25 cellular contexts compared by ENCODE assay signal in genomic region chr7:97342512-97342911, GRCh38.
DNase-seq lines count a peak whose midpoint lies in the region; ATAC-seq and TF ChIP-seq lines count a peak whose summit lies in the region.
"Had no signal": no experiment of that assay in that cellular context is flagged by ENCODE, and none has a peak within 500 bp of the region (broad histone marks: within the 10 kb centered on the region; RNA-seq: fewer than 3 reads in every experiment).

No MANE protein-coding gene starts in this region.

- POLR2A ChIA-PET in HEK293 (lab: Yijun Ruan, JAX): no interaction called here

- CTCF ChIA-PET in HEK293 (lab: Yijun Ruan, JAX): interaction anchor here (0.6 kb wide), 1 partner anchor 163 kb away, joined by 3 read pairs; no protein-coding TSS in a partner anchor

- in situ Hi-C loops in Caki2 (cut with HindIII; ENCODE audit: low pct_unique_long_range_greater_than_20kb, low sequenced_read_pairs): no loop called here

- H3K27me3 ChIP-seq in hepatocyte (peaks cover 5% of the 10 kb centered on the region), esophagus squamous epithelium (no peaks in the 10 kb centered on the region)
- H3K27me3 ChIP-seq: neural progenitor cell, right lobe of liver, thyroid gland had no signal

- H2AFZ ChIP-seq in hepatocyte: no peak overlapping the region
- H2AFZ ChIP-seq: neural progenitor cell had no signal

- no peak for TF ChIP-seq POLR2A in esophagus squamous epithelium (IDR thresholded peaks at IDR 0.05)

- intact Hi-C loops in esophagus squamous epithelium (cut with DNase I): no loop called here

- no peaks in the 10 kb centered on the region for H3K36me3 ChIP-seq in HEK293 (ENCODE audit: control insufficient read depth in 2 of 2, insufficient read depth in 1 of 2, low read length in 2 of 2)
- H3K36me3 ChIP-seq in hepatocyte (replicated peaks; ENCODE audit: insufficient read depth, low read depth): no peaks in the 10 kb centered on the region
- H3K36me3 ChIP-seq in esophagus squamous epithelium: no peaks in the 10 kb centered on the region
- H3K36me3 ChIP-seq: neural progenitor cell, right lobe of liver, thyroid gland had no signal

- 47% methylated on average over 3 of the region's 3 CpGs for WGBS in hepatocyte (ENCODE audit: low lambda C conversion rate, missing lambda C conversion rate)
- 20 to 28% methylated on average over 3 of the region's 3 CpGs for WGBS in esophagus squamous epithelium, 2 donors

- no peaks in the 10 kb centered on the region for H3K9me2 ChIP-seq in hepatocyte (replicated peaks; ENCODE audit: insufficient read depth)

- TF ChIP-seq CTCF in HEK293 (tag by site-specific recombination; IDR thresholded peaks at IDR 0.05) (no peak), hepatocyte (IDR thresholded peaks at IDR 0.05; ENCODE audit: poor library complexity) (no peak), esophagus squamous epithelium (IDR thresholded peaks at IDR 0.05) (no peak)

- DNase-seq in Caki2 (ENCODE audit: low read depth): peak; percentile 27
- DNase-seq in NCI-H345 (lab: John Stamatoyannopoulos, UW): peak; percentile 67
- peak; percentile 28 for DNase-seq in hepatocyte (ENCODE audit: low spot score)
- DNase-seq in esophagus squamous epithelium (lab: John Stamatoyannopoulos, UW): no peak
- no peak for DNase-seq in HCEC 1CT
- DNase-seq: activated B cell treated with CpG ODN at 0.5 μM for 24 hours; activated CD4-positive, alpha-beta T cell treated with anti-CD3 and anti-CD28 coated beads, Interleukin-2, amount 50 U/mL, for 48 hours; activated CD8-positive, alpha-beta memory T cell treated with anti-CD3 and anti-CD28 coated beads, Interleukin-2, amount 50 U/mL, for 4 hours; activated naive CD8-positive, alpha-beta T cell treated with anti-CD3 and anti-CD28 coated beads, Interleukin-2, amount 10 ng/mL, durations not matched to agents 7 days and 5 days; C1 segment of cervical spinal cord; caudate nucleus; dermis blood vessel endothelial cell; IMR-90; MM.1S; NCI-H2107; NCI-H526; posterior cingulate gyrus; right lobe of liver; stimulated activated naive CD4-positive, alpha-beta T cell treated with Interleukin-2 at 50 U/mL for 16 hours; thyroid gland had no signal

- H3K79me2 ChIP-seq in hepatocyte: no peaks in the 10 kb centered on the region

- no peaks in the 10 kb centered on the region for H4K20me1 ChIP-seq in hepatocyte (ENCODE audit: insufficient read depth, poor library complexity, severe bottlenecking)

- peaks cover 10% of the 10 kb centered on the region; the same call in 1 of the 2 replicates for H3K4me1 ChIP-seq in HEK293 (ENCODE audit: control insufficient read depth, insufficient read depth, low read length)
- H3K4me1 ChIP-seq in hepatocyte (ENCODE audit: insufficient read depth): no peaks in the 10 kb centered on the region
- H3K4me1 ChIP-seq in esophagus squamous epithelium: no peaks in the 10 kb centered on the region
- H3K4me1 ChIP-seq: neural progenitor cell, right lobe of liver, thyroid gland had no signal

- no peak overlapping the region for H3K4me2 ChIP-seq in hepatocyte
- H3K4me2 ChIP-seq: neural progenitor cell had no signal

- ATAC-seq in GM21367 (IDR thresholded peaks at IDR 0.05; ENCODE audit: unreplicated experiment): no peak
- ATAC-seq: right lobe of liver, SK-N-SH treated with all-trans-retinoic acid at 6 μM for 48 hours had no signal

- H3K9me3 ChIP-seq in HEK293 (ENCODE audit: control insufficient read depth, insufficient read depth, low read depth, low read length): no peaks in the 10 kb centered on the region
- H3K9me3 ChIP-seq in hepatocyte (ENCODE audit: low read depth): no peaks in the 10 kb centered on the region
- H3K9me3 ChIP-seq in esophagus squamous epithelium: no peaks in the 10 kb centered on the region
- H3K9me3 ChIP-seq: right lobe of liver, thyroid gland had no signal

- H3K4me3 ChIP-seq in HEK293 (ENCODE audit: low read depth, low read length): no peak overlapping the region
- H3K4me3 ChIP-seq in hepatocyte: no peak overlapping the region
- H3K4me3 ChIP-seq in esophagus squamous epithelium: no peak overlapping the region
- H3K4me3 ChIP-seq: lung, neural progenitor cell, right lobe of liver, thyroid gland had no signal

- H3K27ac ChIP-seq in HEK293 (ENCODE audit: extremely low read depth, low read depth, low read length) (no peak overlapping the region), hepatocyte (no peak overlapping the region), esophagus squamous epithelium (no peak overlapping the region)
- H3K27ac ChIP-seq: neural progenitor cell, right lobe of liver, thyroid gland had no signal

TF ChIP-seq in HEK293, 187 proteins besides CTCF, POLR2A, EP300 and RAD21:
- TF ChIP-seq ZBTB6 (tag by site-specific recombination; IDR thresholded peaks at IDR 0.05) (no peak), PRDM6 (tag by site-specific recombination; IDR thresholded peaks at IDR 0.05) (peak; percentile 74), ZNF366 (tag by site-specific recombination; conservative IDR thresholded peaks at IDR 0.05) (peak; percentile 64), ZNF629 (tag by site-specific recombination; IDR thresholded peaks at IDR 0.05) (peak; percentile 70), FEZF1 (tag by site-specific recombination; IDR thresholded peaks at IDR 0.05) (peak; percentile 48), ZSCAN30 (tag by site-specific recombination; IDR thresholded peaks at IDR 0.05) (0 out of 2 replicates have a peak, but pooled peaks have one; percentile 19), ZXDB (tag by site-specific recombination; IDR thresholded peaks at IDR 0.05) (peak; percentile 62), GLIS1 (tag by site-specific recombination; IDR thresholded peaks at IDR 0.05) (0 out of 2 replicates have a peak, but pooled peaks have one; percentile 23), SCRT1 (tag by site-specific recombination; IDR thresholded peaks at IDR 0.05; ENCODE audit: borderline replicate concordance) (peak; percentile 64; the same call in 1 of the 2 replicates), ELK4 (IDR thresholded peaks at IDR 0.05; ENCODE audit: borderline replicate concordance, low read depth, low read length) (no peak), ZEB2 (tag by site-specific recombination; IDR thresholded peaks at IDR 0.05) (no peak), KLF8 (tag by site-specific recombination; IDR thresholded peaks at IDR 0.05) (peak; percentile 31; the same call in 1 of the 2 replicates), HOXC10 (CRISPR knock-in tag; IDR thresholded peaks at IDR 0.05) (no peak), ZNF843 (tag by site-specific recombination; IDR thresholded peaks at IDR 0.05) (peak; percentile 69; the same call in 1 of the 2 replicates)

Comparison
In these comparisons a context has a peak if more than half of its experiments do, and no peak if none do; other contexts are left out.
1. DNase-seq: peak in Caki2 (single experiment), NCI-H345 (single experiment) and hepatocyte (single experiment); none in esophagus squamous epithelium (single experiment) and HCEC 1CT (single experiment).